Comparison of ENCODE assay signal across 12 cellular contexts in genomic region chr17:81037026-81037782, GRCh38. TPM values are rescaled to one million over a fixed set of nuclear protein-coding genes. Genes with fewer than 3 reads are reported as not detected.
A peak's percentile ranks its signal among the peaks of the same experiment; 100 is the strongest.
DNase-seq lines count a peak whose midpoint lies in the region; ATAC-seq and TF ChIP-seq lines count a peak whose summit lies in the region.
"Had no signal": no experiment of that assay in that cellular context is flagged by ENCODE, and none has a peak within 500 bp of the region (broad histone marks: within the 10 kb centered on the region; RNA-seq: fewer than 3 reads in every experiment).

No MANE protein-coding gene starts in this region.

- TF ChIP-seq CTCF in upper lobe of left lung (IDR thresholded peaks at IDR 0.05) (no peak), Peyer's patch (IDR thresholded peaks at IDR 0.05) (no peak)

- H3K27me3 ChIP-seq in upper lobe of left lung: no peaks in the 10 kb centered on the region
- no peaks in the 10 kb centered on the region for H3K27me3 ChIP-seq in Peyer's patch

- peak in 1 of 2 donors; percentile 86 for ATAC-seq in upper lobe of left lung (ENCODE audit: low FRiP score in 2 of 2)
- no peak for ATAC-seq in GM18517 (IDR thresholded peaks at IDR 0.05; ENCODE audit: unreplicated experiment)

- peak overlapping the region; percentile 13 to 94 (median 82) for H3K4me3 ChIP-seq in upper lobe of left lung
- peak overlapping the region in 2 of 4 donors; percentile 69 to 88 for H3K4me3 ChIP-seq in Peyer's patch

- DNase-seq in SIG-M5 treated with dmso at 0.1 percent for 504 hours (lab: John Stamatoyannopoulos, UW; ENCODE audit: unreplicated experiment) (peak; percentile 36), SIG-M5 (lab: John Stamatoyannopoulos, UW) (no peak), epithelial cell of prostate (ENCODE audit: low read depth, low spot score) (peak; percentile 71), myocyte (ENCODE audit: low read depth) (peak; percentile 65), upper lobe of left lung (peak; percentile 85 to 87), RKO (ENCODE audit: low spot score) (no peak), Peyer's patch (no peak)
- DNase-seq: activated CD4-positive, alpha-beta T cell treated with anti-CD3 and anti-CD28 coated beads, Interleukin-2, amount 50 U/mL, for 4 hours; effector memory CD4-positive, alpha-beta T cell; NCI-H2107; occipital lobe had no signal

- no peak for TF ChIP-seq EP300 in upper lobe of left lung (IDR thresholded peaks at IDR 0.05)

- H3K9me3 ChIP-seq in upper lobe of left lung (no peaks in the 10 kb centered on the region), Peyer's patch (no peaks in the 10 kb centered on the region)

- WGBS in upper lobe of left lung, 2 donors: 54 to 65% methylated on average over 22 to 23 of the region's 27 CpGs

- H3K36me3 ChIP-seq in upper lobe of left lung (peaks cover 0 to 4% (median 0%) of the 10 kb centered on the region in 4 donors), Peyer's patch (no peaks in the 10 kb centered on the region)

- TF ChIP-seq POLR2A in upper lobe of left lung (IDR thresholded peaks at IDR 0.05): peak in 2 of 4 donors; percentile 40 to 64
- TF ChIP-seq POLR2A in Peyer's patch (IDR thresholded peaks at IDR 0.05): no peak

- H3K27ac ChIP-seq in epithelial cell of prostate (peak overlapping the region; percentile 45), upper lobe of left lung (peak overlapping the region; percentile 73 to 91 (median 84)), Peyer's patch (peak overlapping the region in 1 of 4 donors; percentile 49)

- H3K4me1 ChIP-seq in upper lobe of left lung: peaks cover 61 to 80% (median 77%) of the 10 kb centered on the region in 4 donors
- H3K4me1 ChIP-seq in Peyer's patch: peaks cover 0 to 44% (median 8%) of the 10 kb centered on the region in 4 donors

RNA-seq across cellular contexts. Expression of gene BAIAP2, which starts 2.3 kb away (rescaled TPM):
- total RNA-seq in myocyte (27.4 and 41.1 TPM in 2 replicates), upper lobe of left lung (100 to 1,000 TPM in 5 of 6 donors, 10 to 100 TPM in 1; 90.7 to 231 (median 123) TPM), Peyer's patch (10 to 100 TPM; 10.2 to 61.9 (median 17.6) TPM)
- 102 TPM for polyA plus RNA-seq in myocyte (2012)

RNA-seq across cellular contexts. Expression of gene CHMP6, which starts 45.6 kb away (rescaled TPM):
- 14.8 and 18.0 TPM in 2 replicates for total RNA-seq in myocyte
- 31.3 TPM for polyA plus RNA-seq in myocyte (2012)
- total RNA-seq in upper lobe of left lung: 10 to 100 TPM; 29.5 to 75.4 (median 34.8) TPM
- 10 to 100 TPM; 29.9 to 57.8 (median 37.1) TPM for total RNA-seq in Peyer's patch

Comparison
In these comparisons a context has a peak if more than half of its experiments do, and no peak if none do; other contexts are left out.
1. DNase-seq: peak in SIG-M5 treated with dmso at 0.1 percent for 504 hours (single experiment), epithelial cell of prostate (single experiment), myocyte (single experiment) and upper lobe of left lung (2 of 2); none in SIG-M5 (single experiment), RKO (single experiment) and Peyer's patch (0 of 3).